Comparison of ENCODE assay signal across 20 cellular contexts in the genomic region with DNA sequence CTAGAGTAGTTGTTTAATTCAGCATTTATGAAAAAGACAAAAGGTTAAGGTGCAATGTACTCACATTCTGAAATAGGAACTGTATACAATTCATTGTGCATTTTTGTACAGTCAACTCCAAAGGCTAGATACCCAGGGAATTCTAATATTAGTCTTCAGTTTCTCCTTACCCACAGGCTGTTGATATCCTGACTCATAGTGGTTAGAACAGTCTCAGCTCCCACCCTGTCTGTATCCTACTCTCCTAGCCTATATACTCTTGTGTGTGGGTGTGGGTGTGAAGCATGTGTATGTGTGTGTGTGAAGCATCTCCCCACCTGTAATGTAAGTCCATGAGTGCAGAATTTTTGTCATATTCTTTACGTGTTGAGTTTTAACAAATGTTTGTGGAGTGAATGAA.
DNase-seq lines count a peak whose midpoint lies in the region; ATAC-seq and TF ChIP-seq lines count a peak whose summit lies in the region.
"Had no signal": no experiment of that assay in that cellular context is flagged by ENCODE, and none has a peak within 500 bp of the region (broad histone marks: within the 10 kb centered on the region; RNA-seq: fewer than 3 reads in every experiment).

No MANE protein-coding gene starts in this region.

- peaks cover 52% of the 10 kb centered on the region for H3K36me3 Mint-ChIP-seq in HFFc6 (ENCODE audit: low read depth)
- H3K36me3 Mint-ChIP-seq: mesothelial cell of epicardium had no signal

- peak overlapping the region; percentile 17 for H3K4me2 ChIP-seq in skeletal muscle satellite cell (ENCODE audit: low read length)
- H3K4me2 ChIP-seq: PC-9 had no signal

- no peaks in the 10 kb centered on the region for H3K27me3 Mint-ChIP-seq in HFFc6 (ENCODE audit: insufficient read depth)

- H3K9me3 ChIP-seq in skeletal muscle satellite cell (replicated peaks; ENCODE audit: low read length): no peaks in the 10 kb centered on the region
- H3K9me3 ChIP-seq: neutrophil, upper lobe of right lung had no signal

- H3K9me3 Mint-ChIP-seq in HFFc6: no peaks in the 10 kb centered on the region
- H3K9me3 Mint-ChIP-seq: mesothelial cell of epicardium had no signal

- ATAC-seq in GM21528 (IDR thresholded peaks at IDR 0.05; ENCODE audit: low FRiP score, unreplicated experiment): no peak
- no peak for ATAC-seq in GM21786 (IDR thresholded peaks at IDR 0.05; ENCODE audit: unreplicated experiment)
- ATAC-seq: upper lobe of right lung had no signal

- H3K36me3 ChIP-seq in skeletal muscle satellite cell (ENCODE audit: insufficient read depth, low read length): peaks cover 21% of the 10 kb centered on the region
- H3K36me3 ChIP-seq: neutrophil, upper lobe of right lung, WERI-Rb-1 had no signal

- DNase-seq in HFFc6 (peak; percentile 45), amniotic epithelial cell (ENCODE audit: low read depth) (peak; percentile 83), fibroblast of the conjunctiva (ENCODE audit: low read depth) (peak; percentile 10), A172 (ENCODE audit: low spot score) (no peak)
- DNase-seq: activated CD8-positive, alpha-beta memory T cell treated with anti-CD3 and anti-CD28 coated beads for 24 hours; anterior cingulate cortex; effector CD4-positive, alpha-beta T cell; NCI-H1694 treated with DMSO at 0.1 percent for 48 hours; NCI-H524; PC-9; small intestine; stimulated activated naive CD4-positive, alpha-beta T cell treated with Interleukin-2 at 50 U/mL for 16 hours; SW 1271; upper lobe of right lung; WERI-Rb-1 had no signal

- peaks cover 23% of the 10 kb centered on the region for H3K4me1 ChIP-seq in skeletal muscle satellite cell (ENCODE audit: control insufficient read depth, insufficient read depth, low read length)
- H3K4me1 ChIP-seq: upper lobe of right lung had no signal

- no peak overlapping the region for H3K4me3 Mint-ChIP-seq in HFFc6
- H3K4me3 Mint-ChIP-seq: mesothelial cell of epicardium had no signal

- H3K4me3 ChIP-seq in skeletal muscle satellite cell (ENCODE audit: low read length): no peak overlapping the region
- H3K4me3 ChIP-seq: PC-9, upper lobe of right lung had no signal

- no peaks in the 10 kb centered on the region for H3K27me3 ChIP-seq in skeletal muscle satellite cell (ENCODE audit: control insufficient read depth, insufficient read depth, low read length)
- H3K27me3 ChIP-seq: neutrophil, upper lobe of right lung had no signal

- TF ChIP-seq CTCF in HFFc6 (IDR thresholded peaks at IDR 0.05): no peak

- peaks cover 87% of the 10 kb centered on the region for H3K4me1 Mint-ChIP-seq in HFFc6 (ENCODE audit: low read depth)

- no peak overlapping the region for H3K9ac ChIP-seq in skeletal muscle satellite cell (ENCODE audit: low read depth, low read length)

- H3K27ac Mint-ChIP-seq in HFFc6: peak overlapping the region; percentile 56
- H3K27ac Mint-ChIP-seq: mesothelial cell of epicardium had no signal
